11 cellular contexts compared by ENCODE assay signal in genomic region chr1:115088115-115088794, GRCh38. TPM values are rescaled to one million over a fixed set of nuclear protein-coding genes. Genes with fewer than 3 reads are reported as not detected.
A peak's percentile ranks its signal among the peaks of the same experiment; 100 is the strongest.
DNase-seq lines count a peak whose midpoint lies in the region; ATAC-seq, FAIRE-seq and TF ChIP-seq lines count a peak whose summit lies in the region.
"Had no signal": no experiment of that assay in that cellular context is flagged by ENCODE, and none has a peak within 500 bp of the region (broad histone marks: within the 10 kb centered on the region; RNA-seq: fewer than 3 reads in every experiment).

No MANE protein-coding gene starts in this region.

- H2BK15ac ChIP-seq in H1 (ENCODE audit: low read length), result no peak overlapping the region
- no peak overlapping the region for H2BK15ac ChIP-seq in neuronal stem cell (ENCODE audit: low read length)

- H3K4me2 ChIP-seq in H1 (ENCODE audit: insufficient read depth in 1 of 2, low read depth in 2 of 2, low read length in 2 of 2) (peak overlapping the region; percentile 75 to 95), neuronal stem cell (ENCODE audit: insufficient read depth, low read length, poor library complexity, severe bottlenecking) (peak overlapping the region; percentile 79)

- H2BK20ac ChIP-seq in H1 (ENCODE audit: low read length), result no peak overlapping the region

- no peak overlapping the region for H3K27ac ChIP-seq in CD4-positive, alpha-beta T cell (ENCODE audit: low read depth, low read length)
- H3K27ac ChIP-seq in HUES64 (ENCODE audit: low read depth, low read length) (no peak overlapping the region), H1 (ENCODE audit: low read depth, low read length) (no peak overlapping the region), neuronal stem cell (replicated peaks; ENCODE audit: low read length) (no peak overlapping the region)

- peak overlapping the region; percentile 73 for H3K27ac Mint-ChIP-seq in CD4-positive, alpha-beta T cell

- no peak for TF ChIP-seq RAD21 in H1 (IDR thresholded peaks at IDR 0.05 in 1 of 2, conservative IDR thresholded peaks at IDR 0.05 in 1 of 2; ENCODE audit: low read depth in 2 of 2, low read length in 2 of 2)

- CTCF ChIA-PET in CD4-positive, alpha-beta T cell (lab: Charles Lee), result interaction anchor here (1.5 kb wide), 1 partner anchor 36 kb away, joined by 6 read pairs; no protein-coding TSS in a partner anchor
- CTCF ChIA-PET in H1 (lab: Charles Lee; ENCODE audit: partially characterized antibody), result interaction anchor here (0.6 to 5.1 kb wide), 8 partner anchors 10 to 35 kb away, joined by 3 to 24 read pairs (median 8); no protein-coding TSS in a partner anchor

- H3K36me3 Mint-ChIP-seq in CD4-positive, alpha-beta T cell (ENCODE audit: low read depth), result no peaks in the 10 kb centered on the region

- H4K8ac ChIP-seq in H1 (ENCODE audit: extremely low read depth, insufficient read depth, low read length) (no peak overlapping the region), neuronal stem cell (ENCODE audit: low read depth, low read length) (no peak overlapping the region)

- H3K4me3 Mint-ChIP-seq in CD4-positive, alpha-beta T cell, result peak overlapping the region; percentile 87

- H3K9ac ChIP-seq in HUES64 (ENCODE audit: low read depth, low read length), result peak overlapping the region; percentile 72; the same call in 1 of the 2 replicates
- H3K9ac ChIP-seq in H1 (replicated peaks in 1 of 4; ENCODE audit: extremely low read depth in 1 of 4, low read depth in 3 of 4, low read length in 3 of 4), result peak overlapping the region in 1 of 4 experiments; percentile 72; a peak in 2 of 7 replicates
- no peak overlapping the region for H3K9ac ChIP-seq in neuronal stem cell (ENCODE audit: low read depth, low read length, poor library complexity)

- H2BK5ac ChIP-seq in H1 (ENCODE audit: low read depth, low read length), result no peak overlapping the region
- H2BK5ac ChIP-seq in neuronal stem cell (ENCODE audit: low read length), result no peak overlapping the region

- no peak overlapping the region for H4K91ac ChIP-seq in H1 (replicated peaks; ENCODE audit: insufficient read length, low read length)
- H4K91ac ChIP-seq in neuronal stem cell (ENCODE audit: low read depth, low read length, poor library complexity), result no peak overlapping the region

- H3K23me2 ChIP-seq in H1 (ENCODE audit: low read depth, low read length), result peaks cover 8% of the 10 kb centered on the region; the same call in 1 of the 2 replicates

- H2AFZ ChIP-seq in H1 (ENCODE audit: low read length) (no peak overlapping the region), neuronal stem cell (ENCODE audit: low read length) (no peak overlapping the region)

- peaks cover 4% of the 10 kb centered on the region for H3K27me3 Mint-ChIP-seq in CD4-positive, alpha-beta T cell

- no peak for FAIRE-seq in H1 (lab: Jason Lieb, UNC)
- FAIRE-seq: endothelial cell of umbilical vein, GM19239 had no signal

- H3K79me1 ChIP-seq in H1 (ENCODE audit: low read depth, low read length) (peaks cover 3% of the 10 kb centered on the region), neuronal stem cell (ENCODE audit: low read depth, low read length) (no peaks in the 10 kb centered on the region)

- H3K56ac ChIP-seq in H1 (replicated peaks; ENCODE audit: insufficient read length, low read depth, low read length), result no peak overlapping the region

- intact Hi-C loops in CD4-positive, alpha-beta T cell (cut with DNase I, micrococcal nuclease), result loop anchor here in 1 of 2 experiments (5.0 kb wide), 1 partner anchor 36 kb away; no protein-coding TSS in a partner anchor

- H3K9me3 ChIP-seq in CD4-positive, alpha-beta T cell (ENCODE audit: control insufficient read depth, low read length), result no peaks in the 10 kb centered on the region
- H3K9me3 ChIP-seq in HUES64 (ENCODE audit: insufficient read depth, low read depth, low read length), result no peaks in the 10 kb centered on the region
- H3K9me3 ChIP-seq in H1 (ENCODE audit: insufficient read depth in 2 of 2, low read depth in 1 of 2, low read length in 1 of 2), result no peaks in the 10 kb centered on the region
- H3K9me3 ChIP-seq in neuronal stem cell (replicated peaks in 1 of 2; ENCODE audit: control insufficient read depth in 2 of 2, insufficient read depth in 1 of 2, low read depth in 1 of 2, low read length in 2 of 2), result no peaks in the 10 kb centered on the region

- H3K27me3 ChIP-seq in CD4-positive, alpha-beta T cell (ENCODE audit: control insufficient read depth, insufficient read depth, low read length), result no peaks in the 10 kb centered on the region
- H3K27me3 ChIP-seq in HUES64 (ENCODE audit: insufficient read depth, low read length), result peaks cover 11% of the 10 kb centered on the region; the same call in 1 of the 2 replicates
- no peaks in the 10 kb centered on the region; a peak in 2 of 7 replicates for H3K27me3 ChIP-seq in H1 (replicated peaks in 1 of 4; ENCODE audit: control insufficient read depth in 3 of 4, extremely low read depth in 1 of 4, insufficient read depth in 3 of 4, low read length in 3 of 4)
- peaks cover 0 to 44% (median 0%) of the 10 kb centered on the region in 3 experiments for H3K27me3 ChIP-seq in neuronal stem cell (ENCODE audit: control insufficient read depth in 3 of 3, insufficient read depth in 3 of 3, low read depth in 1 of 3, low read length in 3 of 3)

- no peak for ATAC-seq in CD4-positive, alpha-beta T cell (ENCODE audit: poor library complexity)
- ATAC-seq in HG02938 (IDR thresholded peaks at IDR 0.05; ENCODE audit: unreplicated experiment) (no peak), HG02970 (IDR thresholded peaks at IDR 0.05; ENCODE audit: low FRiP score, unreplicated experiment) (no peak), GM19455 (IDR thresholded peaks at IDR 0.05; ENCODE audit: unreplicated experiment) (no peak)

- DNase-seq in CD4-positive, alpha-beta T cell, result no peak
- DNase-seq in H1 (ENCODE audit: low read depth in 1 of 2, low spot score in 2 of 2) (no peak), neuronal stem cell (ENCODE audit: low spot score) (no peak), amygdala (lab: John Stamatoyannopoulos, UW) (no peak)
- DNase-seq: OCI-M1 had no signal

- H2BK120ac ChIP-seq in H1 (replicated peaks; ENCODE audit: low read depth, low read length), result no peak overlapping the region
- no peak overlapping the region for H2BK120ac ChIP-seq in neuronal stem cell (ENCODE audit: low read depth, low read length)

- H3K4ac ChIP-seq in H1 (replicated peaks; ENCODE audit: insufficient read length, low read depth, low read length), result no peak overlapping the region
- no peak overlapping the region for H3K4ac ChIP-seq in neuronal stem cell (ENCODE audit: low read length)

- H3K4me3 ChIP-seq in HUES64 (ENCODE audit: low read length) (peak overlapping the region; percentile 74), H1 (ENCODE audit: extremely low read depth in 1 of 4, insufficient read depth in 2 of 4, low read depth in 3 of 4, low read length in 4 of 4) (peak overlapping the region; percentile 48 to 100 (median 76); a peak in 6 of 8 replicates), neuronal stem cell (ENCODE audit: low read length in 2 of 2) (peak overlapping the region in 1 of 2 donors; percentile 90)

- H3K14ac ChIP-seq in H1 (ENCODE audit: insufficient read length), result no peak overlapping the region
- no peak overlapping the region for H3K14ac ChIP-seq in neuronal stem cell (ENCODE audit: low read length)

- TF ChIP-seq EP300 in H1 (IDR thresholded peaks at IDR 0.05; ENCODE audit: borderline replicate concordance in 1 of 2, low read depth in 2 of 2, low read length in 2 of 2), result no peak

- 93% methylated on average over 5 of the region's 5 CpGs for WGBS in HUES64
- 91% methylated on average over 5 of the region's 5 CpGs; no CpG with 5 or more reads in 1 of the 2 experiments for WGBS in H1 (ENCODE audit: extremely low coverage in 1 of 2, insufficient coverage in 1 of 2, insufficient read length in 1 of 2, insufficient replicate concordance in 2 of 2, low coverage in 1 of 2, low lambda C conversion rate in 2 of 2, missing lambda C conversion rate in 1 of 2), 2 experiments
- WGBS in neuronal stem cell (ENCODE audit: extremely low coverage in 2 of 2, insufficient read length in 2 of 2, insufficient replicate concordance in 1 of 2), 2 donors, result no CpG with 5 or more reads among the region's 5 CpGs

- H3K23ac ChIP-seq in H1 (ENCODE audit: insufficient read length), result no peak overlapping the region
- peak overlapping the region; percentile 12 for H3K23ac ChIP-seq in neuronal stem cell (ENCODE audit: low read depth, low read length, poor library complexity)

- H3K4me1 ChIP-seq in HUES64 (ENCODE audit: insufficient read depth, low read length) (peaks cover 34% of the 10 kb centered on the region), H1 (replicated peaks in 1 of 4; ENCODE audit: control insufficient read depth in 3 of 4, insufficient read depth in 4 of 4, low read length in 3 of 4) (peaks cover 4 to 14% (median 7%) of the 10 kb centered on the region in 4 experiments; a peak in 5 of 7 replicates), neuronal stem cell (ENCODE audit: control insufficient read depth in 2 of 2, insufficient read depth in 1 of 2, low read depth in 1 of 2, low read length in 2 of 2) (peaks cover 0 to 10% of the 10 kb centered on the region in 2 donors)

- H2BK12ac ChIP-seq in H1 (ENCODE audit: low read depth, low read length) (no peak overlapping the region), neuronal stem cell (ENCODE audit: low read length) (no peak overlapping the region)

- no peaks in the 10 kb centered on the region for H3K36me3 ChIP-seq in HUES64 (ENCODE audit: insufficient read depth, low read length)
- H3K36me3 ChIP-seq in H1 (ENCODE audit: control insufficient read depth in 2 of 4, insufficient read depth in 4 of 4, low read length in 3 of 4), result no peaks in the 10 kb centered on the region
- H3K36me3 ChIP-seq in neuronal stem cell (replicated peaks in 1 of 2; ENCODE audit: control insufficient read depth in 2 of 2, insufficient read depth in 2 of 2, low read length in 2 of 2), result no peaks in the 10 kb centered on the region

- H4K5ac ChIP-seq in H1 (ENCODE audit: insufficient read length, low read depth, low read length), result no peak overlapping the region

- H3K4me1 Mint-ChIP-seq in CD4-positive, alpha-beta T cell (ENCODE audit: low read depth), result peaks cover 57% of the 10 kb centered on the region

- POLR2A ChIA-PET in CD4-positive, alpha-beta T cell (lab: Charles Lee), result interaction anchor here (0.8 to 3.3 kb wide), 5 partner anchors 11 to 577 kb away, joined by 3 to 22 read pairs (median 4); partner anchors contain the start of gene TRIM33
- POLR2A ChIA-PET in H1 (lab: Charles Lee; ENCODE audit: partially characterized antibody), result interaction anchor here (1.0 to 5.0 kb wide), 3 partner anchors 8 to 32 kb away, joined by 3 to 29 read pairs (median 3); no protein-coding TSS in a partner anchor

- TF ChIP-seq CTCF in CD4-positive, alpha-beta T cell (IDR thresholded peaks at IDR 0.05), result no peak
- no peak for TF ChIP-seq CTCF in H1 (IDR thresholded peaks at IDR 0.05; ENCODE audit: control extremely low read depth in 1 of 3, insufficient read depth in 1 of 3, low read depth in 1 of 3, low read length in 3 of 3)

- no peaks in the 10 kb centered on the region for H3K9me3 Mint-ChIP-seq in CD4-positive, alpha-beta T cell

- H4K20me1 ChIP-seq in H1 (replicated peaks in 1 of 2; ENCODE audit: control insufficient read depth in 1 of 2, insufficient read depth in 2 of 2, low read length in 2 of 2), result no peaks in the 10 kb centered on the region

- no peak overlapping the region for H2AK5ac ChIP-seq in H1 (ENCODE audit: low read depth, low read length)
- no peak overlapping the region for H2AK5ac ChIP-seq in neuronal stem cell (ENCODE audit: low read depth, low read length)

- no peak overlapping the region for H3K18ac ChIP-seq in H1 (ENCODE audit: extremely low read depth, low read length)
- H3K18ac ChIP-seq in neuronal stem cell (ENCODE audit: low read length), result no peak overlapping the region

- no peak for TF ChIP-seq POLR2A in H1 (IDR thresholded peaks at IDR 0.05; ENCODE audit: control extremely low read depth in 1 of 2, low read depth in 2 of 2, low read length in 2 of 2)

- H3K79me2 ChIP-seq in H1 (ENCODE audit: control insufficient read depth in 1 of 2, insufficient read depth in 2 of 2, low read length in 2 of 2), result no peaks in the 10 kb centered on the region; a peak in 1 of 4 replicates

RNA-seq across cellular contexts. Expression of gene TSPAN2, which starts 1.0 kb away (rescaled TPM):
- total RNA-seq in CD4-positive, alpha-beta T cell, result 1 to 10 TPM in 1 of 2 experiments, under 1 TPM in 1; 0.95 to 1.6 TPM
- 12.7 TPM for polyA plus RNA-seq in HUES64 (2013, experiment 1 of 2)
- polyA plus RNA-seq in HUES64 (2013, experiment 2 of 2), result 13.5 TPM
- total RNA-seq in H1 (2021; fragmentation: NEBNext Ultra II Directional; extraction: Animal tissue kit (Norgen Biotek cat#: 25700)), result 13.0 and 14.2 TPM in 2 replicates
- polyA plus RNA-seq in H1 (2011; rRNA removed), result 7.4 and 9.5 TPM in 2 replicates
- 9.8 TPM for polyA plus RNA-seq in H1 (2011; cell fraction: cytosol; rRNA removed)
- 7.4 TPM for polyA plus RNA-seq in H1 (2011; cell fraction: nucleus; rRNA removed)
- 10.9 to 16.1 TPM (median 14.7 TPM) in 4 replicates for polyA plus RNA-seq in H1 (2012, experiment 1 of 2)
- 0.64 TPM for polyA plus RNA-seq in H1 (2012, experiment 2 of 2)
- 10.9 TPM for polyA plus RNA-seq in H1 (2013, experiment 1 of 2)
- 11.1 TPM for polyA plus RNA-seq in H1 (2013, experiment 2 of 2)
- polyA minus RNA-seq in H1 (2011; rRNA and poly(A)+ RNA removed), result 6.3 and 13.5 TPM in 2 replicates
- 3.7 TPM for polyA minus RNA-seq in H1 (2011; cell fraction: cytosol; rRNA and poly(A)+ RNA removed)
- 14.7 TPM for polyA minus RNA-seq in H1 (2011; cell fraction: nucleus; rRNA and poly(A)+ RNA removed)
- polyA plus RNA-seq in neuronal stem cell (2013, experiment 1 of 2), result 22.5 TPM
- polyA plus RNA-seq in neuronal stem cell (2013, experiment 2 of 2), result 22.9 TPM

RNA-seq across cellular contexts. Expression of gene TSHB, which starts 58.6 kb away (rescaled TPM):
- total RNA-seq in CD4-positive, alpha-beta T cell, result not detected
- not detected for polyA plus RNA-seq in HUES64 (2013, experiment 1 of 2)
- polyA plus RNA-seq in HUES64 (2013, experiment 2 of 2), result not detected
- not detected in 2 replicates for total RNA-seq in H1 (2021; fragmentation: NEBNext Ultra II Directional; extraction: Animal tissue kit (Norgen Biotek cat#: 25700))
- polyA plus RNA-seq in H1 (2011; rRNA removed), result not detected in 2 replicates
- not detected for polyA plus RNA-seq in H1 (2011; cell fraction: cytosol; rRNA removed)
- not detected for polyA plus RNA-seq in H1 (2011; cell fraction: nucleus; rRNA removed)
- polyA plus RNA-seq in H1 (2012, experiment 1 of 2), result not detected in 4 replicates
- not detected for polyA plus RNA-seq in H1 (2012, experiment 2 of 2)
- polyA plus RNA-seq in H1 (2013, experiment 1 of 2), result not detected
- polyA plus RNA-seq in H1 (2013, experiment 2 of 2), result not detected
- not detected in 2 replicates for polyA minus RNA-seq in H1 (2011; rRNA and poly(A)+ RNA removed)
- polyA minus RNA-seq in H1 (2011; cell fraction: cytosol; rRNA and poly(A)+ RNA removed), result not detected
- not detected for polyA minus RNA-seq in H1 (2011; cell fraction: nucleus; rRNA and poly(A)+ RNA removed)
- polyA plus RNA-seq in neuronal stem cell (2013, experiment 1 of 2), result not detected
- polyA plus RNA-seq in neuronal stem cell (2013, experiment 2 of 2), result not detected
- total RNA-seq: endothelial cell of umbilical vein had no signal
- polyA plus RNA-seq: endothelial cell of umbilical vein had no signal
